25 cellular contexts compared by ENCODE assay signal in the genomic region with DNA sequence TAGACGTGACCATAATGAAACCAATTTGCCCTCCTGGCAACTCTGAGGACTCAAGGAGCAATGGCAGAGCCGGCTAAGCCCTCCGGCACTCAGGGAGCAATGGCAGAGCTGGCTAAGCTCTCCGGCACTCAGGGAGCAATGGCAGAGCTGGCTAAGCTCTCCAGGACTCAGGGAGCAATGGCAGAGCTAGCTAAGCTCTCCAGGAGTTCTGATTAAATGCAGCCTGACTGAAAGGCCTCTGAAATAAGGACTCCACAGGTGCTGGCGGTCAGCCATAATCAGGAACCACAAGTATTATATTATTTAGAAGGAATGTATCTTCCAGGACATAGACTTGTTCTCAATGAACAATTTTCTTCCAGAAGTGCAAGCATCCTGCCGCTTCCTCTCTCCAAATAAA.
DNase-seq lines count a peak whose midpoint lies in the region; ATAC-seq and TF ChIP-seq lines count a peak whose summit lies in the region.
"Had no signal": no experiment of that assay in that cellular context is flagged by ENCODE, and none has a peak within 500 bp of the region (broad histone marks: within the 10 kb centered on the region; RNA-seq: fewer than 3 reads in every experiment).

No MANE protein-coding gene starts in this region.

- no peaks in the 10 kb centered on the region for H4K20me1 ChIP-seq in mammary epithelial cell (ENCODE audit: insufficient read depth, low read length)

- no peak overlapping the region for H3K4me3 Mint-ChIP-seq in MCF 10A (ENCODE audit: unreplicated experiment)
- no peak overlapping the region for H3K4me3 Mint-ChIP-seq in activated CD4-positive, alpha-beta T cell treated with anti-CD3 and anti-CD28 coated beads for 36 hours
- H3K4me3 Mint-ChIP-seq: activated CD4-positive, alpha-beta memory T cell treated with anti-CD3 and anti-CD28 coated beads for 36 hours; endodermal cell; stimulated activated naive CD8-positive, alpha-beta T cell treated with anti-CD3 and anti-CD28 coated beads, Interleukin-15, Interleukin-2, amounts not matched to agents 100 ng/mL and 50 ng/mL, for 24 hours had no signal

- no peak overlapping the region for H3K9ac ChIP-seq in mammary epithelial cell (ENCODE audit: insufficient read depth, low read length)

- no peaks in the 10 kb centered on the region for H3K36me3 ChIP-seq in mammary epithelial cell (ENCODE audit: insufficient read depth, low read length)
- H3K36me3 ChIP-seq: breast epithelium, colonic mucosa, sigmoid colon had no signal

- H3K27me3 ChIP-seq in mammary epithelial cell (ENCODE audit: insufficient read depth, low read length): no peaks in the 10 kb centered on the region
- H3K27me3 ChIP-seq: breast epithelium, colonic mucosa, esophagus muscularis mucosa, sigmoid colon had no signal

- in situ Hi-C loops in mammary epithelial cell (cut with MboI; ENCODE audit: low sequenced_read_pairs in 2 of 2): no loop called here

- no peak overlapping the region for H3K4me2 ChIP-seq in mammary epithelial cell (ENCODE audit: insufficient read depth, low read depth, low read length)

- no peaks in the 10 kb centered on the region for H3K36me3 Mint-ChIP-seq in MCF 10A (ENCODE audit: insufficient read depth, unreplicated experiment)
- H3K36me3 Mint-ChIP-seq in activated CD4-positive, alpha-beta T cell treated with anti-CD3 and anti-CD28 coated beads for 36 hours (ENCODE audit: low read depth): no peaks in the 10 kb centered on the region

- no peak overlapping the region for H2AFZ ChIP-seq in mammary epithelial cell (ENCODE audit: low read depth, low read length)

- DNase-seq in mammary epithelial cell (peak; percentile 25), MCF 10A (ENCODE audit: unreplicated experiment) (no peak), NCI-H146 treated with DMSO at 0.1 percent for 48 hours (lab: John Stamatoyannopoulos, UW; ENCODE audit: unreplicated experiment) (peak; percentile 56), choroid plexus epithelial cell (ENCODE audit: low read depth) (peak; percentile 93), smooth muscle cell of the brain vasculature (ENCODE audit: low read depth, low spot score) (peak; percentile 59), NOMO-1 treated with DMSO at 0.1 percent for 48 hours (lab: John Stamatoyannopoulos, UW; ENCODE audit: unreplicated experiment) (no peak)
- no peak for DNase-seq in activated CD4-positive, alpha-beta T cell treated with anti-CD3 and anti-CD28 coated beads for 36 hours
- DNase-seq in activated CD4-positive, alpha-beta T cell treated with anti-CD3 and anti-CD28 coated beads for 4 hours: no peak
- DNase-seq: activated CD4-positive, alpha-beta memory T cell treated with anti-CD3 and anti-CD28 coated beads for 36 hours; activated CD8-positive, alpha-beta memory T cell treated with anti-CD3 and anti-CD28 coated beads, Interleukin-2, amount 50 U/mL, for 48 hours; colonic mucosa; endodermal cell; islet precursor cell; NCI-H2171; NCI-H748 treated with DMSO at 0.1 percent for 48 hours; OCI-M1; posterior cingulate gyrus; sigmoid colon; T1000 had no signal

- no peaks in the 10 kb centered on the region for H3K4me1 Mint-ChIP-seq in MCF 10A (ENCODE audit: insufficient read depth, unreplicated experiment)
- no peaks in the 10 kb centered on the region for H3K4me1 Mint-ChIP-seq in activated CD4-positive, alpha-beta T cell treated with anti-CD3 and anti-CD28 coated beads for 36 hours

- no peak overlapping the region for H3K27ac ChIP-seq in mammary epithelial cell (ENCODE audit: insufficient read depth, low read depth, low read length)
- H3K27ac ChIP-seq: breast epithelium, C4-2B, colonic mucosa, esophagus muscularis mucosa, sigmoid colon had no signal

- H3K79me2 ChIP-seq in mammary epithelial cell (ENCODE audit: insufficient read depth, low read length): no peaks in the 10 kb centered on the region

- no peaks in the 10 kb centered on the region for H3K27me3 Mint-ChIP-seq in MCF 10A (ENCODE audit: insufficient read depth, unreplicated experiment)
- H3K27me3 Mint-ChIP-seq in activated CD4-positive, alpha-beta T cell treated with anti-CD3 and anti-CD28 coated beads for 36 hours: no peaks in the 10 kb centered on the region
- H3K27me3 Mint-ChIP-seq: activated CD4-positive, alpha-beta memory T cell treated with anti-CD3 and anti-CD28 coated beads for 36 hours; stimulated activated naive CD8-positive, alpha-beta T cell treated with anti-CD3 and anti-CD28 coated beads, Interleukin-15, Interleukin-2, amounts not matched to agents 100 ng/mL and 50 ng/mL, for 24 hours had no signal

- intact Hi-C loops in mammary epithelial cell (cut with micrococcal nuclease): no loop called here
- intact Hi-C loops in MCF 10A (cut with micrococcal nuclease): no loop called here
- intact Hi-C loops in activated CD4-positive, alpha-beta T cell treated with anti-CD3 and anti-CD28 coated beads for 36 hours (cut with DNase I, micrococcal nuclease): no loop called here

- H3K9me3 Mint-ChIP-seq in MCF 10A (ENCODE audit: unreplicated experiment): no peaks in the 10 kb centered on the region
- H3K9me3 Mint-ChIP-seq in activated CD4-positive, alpha-beta T cell treated with anti-CD3 and anti-CD28 coated beads for 36 hours (ENCODE audit: low read depth): no peaks in the 10 kb centered on the region
- H3K9me3 Mint-ChIP-seq: activated CD4-positive, alpha-beta memory T cell treated with anti-CD3 and anti-CD28 coated beads for 36 hours; activated T-helper 2 cell treated with anti-CD3 and anti-CD28 coated beads, Interferon-gamma antibody, Interleukin-2, Interleukin-4, amounts not matched to agents 10 μg/mL and 5 μg/mL and 100 μg/mL, durations not matched to agents 14 hours and 24 hours and 36 hours; endodermal cell; stimulated activated naive CD8-positive, alpha-beta T cell treated with anti-CD3 and anti-CD28 coated beads, Interleukin-15, Interleukin-2, amounts not matched to agents 100 ng/mL and 50 ng/mL, for 24 hours had no signal

- 60% methylated on average over 6 of the region's 6 CpGs for WGBS in mammary epithelial cell (ENCODE audit: low coverage, missing lambda C conversion rate)

- H3K9me3 ChIP-seq in mammary epithelial cell (replicated peaks; ENCODE audit: insufficient read depth, low read length): no peaks in the 10 kb centered on the region
- H3K9me3 ChIP-seq: breast epithelium, colonic mucosa, esophagus muscularis mucosa, sigmoid colon had no signal

- TF ChIP-seq CTCF in mammary epithelial cell (conservative IDR thresholded peaks at IDR 0.05 in 1 of 2, IDR thresholded peaks at IDR 0.05 in 1 of 2; ENCODE audit: extremely low read depth in 1 of 2, insufficient read depth in 1 of 2, low read depth in 1 of 2, low read length in 2 of 2) (no peak), MCF 10A (IDR thresholded peaks at IDR 0.05; ENCODE audit: unreplicated experiment) (no peak), choroid plexus epithelial cell (conservative IDR thresholded peaks at IDR 0.05; ENCODE audit: low read depth, low read length) (no peak)

- no peaks in the 10 kb centered on the region for H3K4me1 ChIP-seq in mammary epithelial cell (ENCODE audit: insufficient read depth, low read length)
- H3K4me1 ChIP-seq: breast epithelium, colonic mucosa, esophagus muscularis mucosa had no signal

- dilution Hi-C loops in mammary epithelial cell (cut with HindIII; ENCODE audit: low sequenced_read_pairs): no loop called here

- CTCF ChIA-PET in mammary epithelial cell (lab: Charles Lee; ENCODE audit: low non-redundant PET) (no interaction called here), MCF 10A (lab: Yijun Ruan, JAX) (interaction anchor here (1.1 to 2.9 kb wide), 3 partner anchors 8 to 419 kb away, joined by 3 to 16 read pairs (median 12); no protein-coding TSS in a partner anchor)
- CTCF ChIA-PET in activated CD4-positive, alpha-beta T cell treated with anti-CD3 and anti-CD28 coated beads for 36 hours (lab: Charles Lee): interaction anchor here (1.3 kb wide), 1 partner anchor 33 kb away, joined by 4 read pairs; no protein-coding TSS in a partner anchor

- no peak overlapping the region for H3K27ac Mint-ChIP-seq in MCF 10A (ENCODE audit: low read depth, unreplicated experiment)
- no peak overlapping the region for H3K27ac Mint-ChIP-seq in activated CD4-positive, alpha-beta T cell treated with anti-CD3 and anti-CD28 coated beads for 36 hours
- H3K27ac Mint-ChIP-seq: activated CD4-positive, alpha-beta memory T cell treated with anti-CD3 and anti-CD28 coated beads for 36 hours; activated T-helper 2 cell treated with anti-CD3 and anti-CD28 coated beads, Interferon-gamma antibody, Interleukin-2, Interleukin-4, amounts not matched to agents 10 μg/mL and 5 μg/mL and 100 μg/mL, durations not matched to agents 14 hours and 24 hours and 36 hours; endodermal cell; stimulated activated naive CD8-positive, alpha-beta T cell treated with anti-CD3 and anti-CD28 coated beads, Interleukin-15, Interleukin-2, amounts not matched to agents 100 ng/mL and 50 ng/mL, for 24 hours had no signal

- POLR2A ChIA-PET in MCF 10A (lab: Yijun Ruan, JAX): no interaction called here
- POLR2A ChIA-PET in activated CD4-positive, alpha-beta T cell treated with anti-CD3 and anti-CD28 coated beads for 36 hours (lab: Charles Lee): no interaction called here

- no peak for ATAC-seq in activated CD4-positive, alpha-beta T cell treated with anti-CD3 and anti-CD28 coated beads for 36 hours

- no peak overlapping the region for H3K4me3 ChIP-seq in mammary epithelial cell (replicated peaks in 1 of 3; ENCODE audit: insufficient read depth in 1 of 3, low read depth in 2 of 3, low read length in 3 of 3)
- H3K4me3 ChIP-seq in choroid plexus epithelial cell (ENCODE audit: low read depth, low read length): no peak overlapping the region
- H3K4me3 ChIP-seq: breast epithelium, colonic mucosa, esophagus muscularis mucosa, lung, sigmoid colon had no signal

- BruUV-seq in mammary epithelial cell (replicated peaks; lab: Mats Ljungman, UMichigan) (no TSS peak), MCF 10A (replicated peaks; lab: Mats Ljungman, UMichigan) (no TSS peak)

Comparison
In these comparisons a context has a peak if more than half of its experiments do, and no peak if none do; other contexts are left out.
1. DNase-seq: peak in mammary epithelial cell (single experiment), NCI-H146 treated with DMSO at 0.1 percent for 48 hours (single experiment), choroid plexus epithelial cell (single experiment) and smooth muscle cell of the brain vasculature (single experiment); none in MCF 10A (single experiment), activated CD4-positive, alpha-beta T cell treated with anti-CD3 and anti-CD28 coated beads for 36 hours (single experiment), activated CD4-positive, alpha-beta T cell treated with anti-CD3 and anti-CD28 coated beads for 4 hours (0 of 2) and NOMO-1 treated with DMSO at 0.1 percent for 48 hours (single experiment).